In genomic region chr3:11591401-11592266, GRCh38 we compare ENCODE assay signal across 8 cellular contexts. TPM values are rescaled to one million over a fixed set of nuclear protein-coding genes. Genes with fewer than 3 reads are reported as not detected.
DNase-seq lines count a peak whose midpoint lies in the region; ATAC-seq and TF ChIP-seq lines count a peak whose summit lies in the region.

No MANE protein-coding gene starts in this region.

- H3K27ac ChIP-seq in ACC112 (ENCODE audit: low read depth, low read length) = peak overlapping the region; percentile 69
- H3K27ac ChIP-seq in ectodermal cell (ENCODE audit: insufficient read depth, low read depth, low read length, poor library complexity, severe bottlenecking) = peak overlapping the region; percentile 94
- peak overlapping the region; percentile 99 for H3K27ac ChIP-seq in mesodermal cell (ENCODE audit: low read depth, low read length, severe bottlenecking)
- H3K27ac ChIP-seq in upper lobe of right lung = peak overlapping the region; percentile 47

- H3K4me3 ChIP-seq in ACC112 (ENCODE audit: low read depth, low read length) (peak overlapping the region; percentile 14; the same call in 1 of the 2 replicates), ectodermal cell (ENCODE audit: insufficient read depth, low read depth, low read length) (peak overlapping the region; percentile 4), mesodermal cell (ENCODE audit: extremely low read depth, insufficient read depth, low read length, poor library complexity, severe bottlenecking) (no peak overlapping the region), upper lobe of right lung (no peak overlapping the region)

- H3K27me3 ChIP-seq in ACC112 (ENCODE audit: insufficient read depth, low read length) (no peaks in the 10 kb centered on the region), ectodermal cell (ENCODE audit: control insufficient read depth, insufficient read depth, low read length, poor library complexity, severe bottlenecking) (no peaks in the 10 kb centered on the region), upper lobe of right lung (no peaks in the 10 kb centered on the region)

- H3K36me3 ChIP-seq in ACC112 (ENCODE audit: insufficient read depth, low read length) (peaks cover 1% of the 10 kb centered on the region; the same call in 1 of the 2 replicates), ectodermal cell (ENCODE audit: control insufficient read depth, insufficient read depth, low read length) (peaks cover 3% of the 10 kb centered on the region), mesodermal cell (ENCODE audit: control insufficient read depth, insufficient read depth, low read length) (peaks cover 62% of the 10 kb centered on the region), upper lobe of right lung (no peaks in the 10 kb centered on the region)

- peaks cover 87% of the 10 kb centered on the region for H3K79me2 ChIP-seq in ACC112 (ENCODE audit: control insufficient read depth, insufficient read depth, low read length, unreplicated experiment)

- TF ChIP-seq CTCF in upper lobe of right lung (IDR thresholded peaks at IDR 0.05) = no peak

- peak; percentile 81 for ATAC-seq in upper lobe of right lung
- no peak for ATAC-seq in HG03378 (IDR thresholded peaks at IDR 0.05; ENCODE audit: unreplicated experiment)

- 15 to 16% methylated on average over 8 to 9 of the region's 9 CpGs for WGBS in ectodermal cell, 2 experiments
- 10 to 12% methylated on average over 4 to 5 of the region's 9 CpGs for WGBS in mesodermal cell (ENCODE audit: insufficient coverage in 2 of 2), 2 experiments

- intact Hi-C loops in upper lobe of right lung (cut with DNase I) = no loop called here

- H3K4me1 ChIP-seq in ACC112 (ENCODE audit: control insufficient read depth, insufficient read depth, low read length, unreplicated experiment) (peaks cover 32% of the 10 kb centered on the region), ectodermal cell (ENCODE audit: control insufficient read depth, insufficient read depth, low read length) (peaks cover 59% of the 10 kb centered on the region), mesodermal cell (ENCODE audit: control insufficient read depth, insufficient read depth, low read length, poor library complexity, severe bottlenecking) (peaks cover 71% of the 10 kb centered on the region), upper lobe of right lung (peaks cover 57% of the 10 kb centered on the region)

- no peak overlapping the region for H2AFZ ChIP-seq in ACC112 (ENCODE audit: low read length, unreplicated experiment)

- no peaks in the 10 kb centered on the region for H3K9me3 ChIP-seq in ectodermal cell (ENCODE audit: control insufficient read depth, low read length)
- peaks cover under 1% of the 10 kb centered on the region for H3K9me3 ChIP-seq in mesodermal cell (ENCODE audit: control insufficient read depth, low read length)
- H3K9me3 ChIP-seq in upper lobe of right lung = no peaks in the 10 kb centered on the region

- DNase-seq in NCI-H2227 (lab: John Stamatoyannopoulos, UW; ENCODE audit: unreplicated experiment) (peak; percentile 78), upper lobe of right lung (no peak), activated gamma-delta T cell (lab: John Stamatoyannopoulos, UW) (no peak), NCI-H774 (lab: John Stamatoyannopoulos, UW) (no peak)

RNA-seq across cellular contexts. Expression of gene VGLL4, which starts 52.1 kb away (rescaled TPM):
- 68.2 TPM for polyA plus RNA-seq in ectodermal cell (2013, experiment 1 of 4)
- 67.9 TPM for polyA plus RNA-seq in ectodermal cell (2013, experiment 2 of 4)
- 58.8 TPM for polyA plus RNA-seq in ectodermal cell (2013, experiment 3 of 4)
- 62.5 TPM for polyA plus RNA-seq in ectodermal cell (2013, experiment 4 of 4)
- polyA plus RNA-seq in mesodermal cell (2013, experiment 1 of 2) = 115 TPM
- polyA plus RNA-seq in mesodermal cell (2013, experiment 2 of 2) = 90.5 TPM
- total RNA-seq in upper lobe of right lung = 57.5 TPM

Comparison
In these comparisons a context has a peak if more than half of its experiments do, and no peak if none do; other contexts are left out.
1. H3K27ac ChIP-seq: peak in every context shown above with its lines; median percentile 99 in mesodermal cell; 94 in ectodermal cell; 69 in ACC112; 47 in upper lobe of right lung.
2. H3K4me3 ChIP-seq: peak in ACC112 (single experiment) and ectodermal cell (single experiment); none in mesodermal cell (single experiment) and upper lobe of right lung (single experiment).